In the genomic region with DNA sequence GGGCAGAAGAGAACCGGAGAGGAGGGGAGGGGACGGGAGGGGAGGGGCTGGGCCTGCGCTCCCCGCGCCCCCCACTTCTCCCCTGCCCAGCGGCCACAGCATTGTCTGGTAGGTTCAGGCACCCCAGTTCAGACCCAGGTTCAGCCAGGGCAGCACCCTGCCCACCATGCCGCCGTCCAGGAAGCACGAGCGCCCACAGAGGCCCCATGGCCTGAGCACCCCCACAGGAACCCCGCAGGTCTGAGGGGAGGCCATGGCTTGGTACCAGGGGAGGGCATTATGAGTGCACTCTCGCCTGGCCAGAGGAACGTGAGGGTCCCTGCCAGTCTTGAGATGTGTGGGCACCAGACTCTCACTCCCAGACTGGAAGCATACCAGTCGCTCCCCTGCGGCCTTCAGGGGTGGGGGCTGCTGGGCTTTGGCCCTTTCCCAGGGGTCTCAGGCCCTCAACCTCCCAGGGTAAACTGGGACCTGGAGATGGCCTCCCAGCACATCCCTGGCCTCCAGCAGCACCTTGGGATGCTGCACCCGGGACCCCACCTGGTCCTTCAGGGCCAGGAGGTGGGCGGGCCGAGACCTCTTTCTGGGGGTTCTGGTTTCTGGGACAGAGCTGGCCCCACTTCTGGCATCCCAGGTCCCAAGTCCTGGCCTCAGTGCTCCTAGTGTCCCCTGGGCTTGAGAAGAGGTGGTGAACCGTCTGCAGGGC, we compare ENCODE assay signal across 2 cellular contexts.
TF ChIP-seq lines count a peak whose summit lies in the region.

No MANE protein-coding gene starts in this region.

TF ChIP-seq in HCT116, 20 proteins besides CTCF, POLR2A, EP300 and RAD21:
- no peak for TF ChIP-seq FOSL1 (IDR thresholded peaks at IDR 0.05; ENCODE audit: low read depth)

TF ChIP-seq in liver, 16 proteins besides CTCF, POLR2A, EP300 and RAD21:
- no peak for TF ChIP-seq NR2F2 (IDR thresholded peaks at IDR 0.05)
- TF ChIP-seq HNF4G (IDR thresholded peaks at IDR 0.05), result no peak
- no peak for TF ChIP-seq SP1 (IDR thresholded peaks at IDR 0.05)
- no peak for TF ChIP-seq JUND (IDR thresholded peaks at IDR 0.05)
- TF ChIP-seq, protein P1, sequence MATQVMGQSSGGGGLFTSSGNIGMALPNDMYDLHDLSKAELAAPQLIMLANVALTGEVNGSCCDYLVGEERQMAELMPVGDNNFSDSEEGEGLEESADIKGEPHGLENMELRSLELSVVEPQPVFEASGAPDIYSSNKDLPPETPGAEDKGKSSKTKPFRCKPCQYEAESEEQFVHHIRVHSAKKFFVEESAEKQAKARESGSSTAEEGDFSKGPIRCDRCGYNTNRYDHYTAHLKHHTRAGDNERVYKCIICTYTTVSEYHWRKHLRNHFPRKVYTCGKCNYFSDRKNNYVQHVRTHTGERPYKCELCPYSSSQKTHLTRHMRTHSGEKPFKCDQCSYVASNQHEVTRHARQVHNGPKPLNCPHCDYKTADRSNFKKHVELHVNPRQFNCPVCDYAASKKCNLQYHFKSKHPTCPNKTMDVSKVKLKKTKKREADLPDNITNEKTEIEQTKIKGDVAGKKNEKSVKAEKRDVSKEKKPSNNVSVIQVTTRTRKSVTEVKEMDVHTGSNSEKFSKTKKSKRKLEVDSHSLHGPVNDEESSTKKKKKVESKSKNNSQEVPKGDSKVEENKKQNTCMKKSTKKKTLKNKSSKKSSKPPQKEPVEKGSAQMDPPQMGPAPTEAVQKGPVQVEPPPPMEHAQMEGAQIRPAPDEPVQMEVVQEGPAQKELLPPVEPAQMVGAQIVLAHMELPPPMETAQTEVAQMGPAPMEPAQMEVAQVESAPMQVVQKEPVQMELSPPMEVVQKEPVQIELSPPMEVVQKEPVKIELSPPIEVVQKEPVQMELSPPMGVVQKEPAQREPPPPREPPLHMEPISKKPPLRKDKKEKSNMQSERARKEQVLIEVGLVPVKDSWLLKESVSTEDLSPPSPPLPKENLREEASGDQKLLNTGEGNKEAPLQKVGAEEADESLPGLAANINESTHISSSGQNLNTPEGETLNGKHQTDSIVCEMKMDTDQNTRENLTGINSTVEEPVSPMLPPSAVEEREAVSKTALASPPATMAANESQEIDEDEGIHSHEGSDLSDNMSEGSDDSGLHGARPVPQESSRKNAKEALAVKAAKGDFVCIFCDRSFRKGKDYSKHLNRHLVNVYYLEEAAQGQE (IDR thresholded peaks at IDR 0.05), result no peak
- TF ChIP-seq EGR1 (IDR thresholded peaks at IDR 0.05; ENCODE audit: low read depth in 2 of 2), result no peak
- TF ChIP-seq, protein P2, sequence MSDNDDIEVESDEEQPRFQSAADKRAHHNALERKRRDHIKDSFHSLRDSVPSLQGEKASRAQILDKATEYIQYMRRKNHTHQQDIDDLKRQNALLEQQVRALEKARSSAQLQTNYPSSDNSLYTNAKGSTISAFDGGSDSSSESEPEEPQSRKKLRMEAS (IDR thresholded peaks at IDR 0.05), result no peak
- TF ChIP-seq, protein P3, sequence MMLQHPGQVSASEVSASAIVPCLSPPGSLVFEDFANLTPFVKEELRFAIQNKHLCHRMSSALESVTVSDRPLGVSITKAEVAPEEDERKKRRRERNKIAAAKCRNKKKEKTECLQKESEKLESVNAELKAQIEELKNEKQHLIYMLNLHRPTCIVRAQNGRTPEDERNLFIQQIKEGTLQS (IDR thresholded peaks at IDR 0.05), result no peak
- no peak for TF ChIP-seq HNF4A (conservative IDR thresholded peaks at IDR 0.05)
- TF ChIP-seq YY1 (IDR thresholded peaks at IDR 0.05), result no peak
- TF ChIP-seq, protein P4, sequence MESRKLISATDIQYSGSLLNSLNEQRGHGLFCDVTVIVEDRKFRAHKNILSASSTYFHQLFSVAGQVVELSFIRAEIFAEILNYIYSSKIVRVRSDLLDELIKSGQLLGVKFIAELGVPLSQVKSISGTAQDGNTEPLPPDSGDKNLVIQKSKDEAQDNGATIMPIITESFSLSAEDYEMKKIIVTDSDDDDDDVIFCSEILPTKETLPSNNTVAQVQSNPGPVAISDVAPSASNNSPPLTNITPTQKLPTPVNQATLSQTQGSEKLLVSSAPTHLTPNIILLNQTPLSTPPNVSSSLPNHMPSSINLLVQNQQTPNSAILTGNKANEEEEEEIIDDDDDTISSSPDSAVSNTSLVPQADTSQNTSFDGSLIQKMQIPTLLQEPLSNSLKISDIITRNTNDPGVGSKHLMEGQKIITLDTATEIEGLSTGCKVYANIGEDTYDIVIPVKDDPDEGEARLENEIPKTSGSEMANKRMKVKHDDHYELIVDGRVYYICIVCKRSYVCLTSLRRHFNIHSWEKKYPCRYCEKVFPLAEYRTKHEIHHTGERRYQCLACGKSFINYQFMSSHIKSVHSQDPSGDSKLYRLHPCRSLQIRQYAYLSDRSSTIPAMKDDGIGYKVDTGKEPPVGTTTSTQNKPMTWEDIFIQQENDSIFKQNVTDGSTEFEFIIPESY (IDR thresholded peaks at IDR 0.05), result no peak
- TF ChIP-seq GABPA (IDR thresholded peaks at IDR 0.05 in 1 of 2, conservative IDR thresholded peaks at IDR 0.05 in 1 of 2), result no peak
- TF ChIP-seq RXRA (IDR thresholded peaks at IDR 0.05), result no peak
TF ChIP-seq in liver: peak in this region for 0.
